In genomic region chrY:7128211-7128610, GRCh38 we compare ENCODE assay signal across 24 cellular contexts.
A peak's percentile ranks its signal among the peaks of the same experiment; 100 is the strongest.
DNase-seq lines count a peak whose midpoint lies in the region; ATAC-seq and TF ChIP-seq lines count a peak whose summit lies in the region.
"Had no signal": no experiment of that assay in that cellular context is flagged by ENCODE, and none has a peak within 500 bp of the region (broad histone marks: within the 10 kb centered on the region; RNA-seq: fewer than 3 reads in every experiment).

No MANE protein-coding gene starts in this region.

- H3K9me3 Mint-ChIP-seq in activated T-helper 17 cell treated with anti-CD3 and anti-CD28 coated beads, Interleukin-2, amount 50 U/mL, for 72 hours, result no peaks in the 10 kb centered on the region
- H3K9me3 Mint-ChIP-seq in stimulated activated effector memory CD8-positive, alpha-beta T cell treated with anti-CD3 and anti-CD28 coated beads, Interleukin-12 subunit alpha, Interleukin-12 subunit beta, amount 100 ng/mL, for 72 hours, result no peaks in the 10 kb centered on the region
- H3K9me3 Mint-ChIP-seq: CD14-positive monocyte; CD4-positive, alpha-beta memory T cell; CD4-positive, CD25-positive, alpha-beta regulatory T cell; CD8-positive, alpha-beta memory T cell had no signal

- TF ChIP-seq CTCF in RWPE2 (IDR thresholded peaks at IDR 0.05; ENCODE audit: poor library complexity, severe bottlenecking) (no peak), epithelial cell of esophagus (IDR thresholded peaks at IDR 0.05; ENCODE audit: insufficient read depth, low read depth, low read length, missing control alignments) (no peak)

- H3K27me3 ChIP-seq in RWPE2 (ENCODE audit: insufficient read depth, poor library complexity, severe bottlenecking), result no peaks in the 10 kb centered on the region
- H3K27me3 ChIP-seq: BE2C, BLaER1 had no signal

- H3K4me1 ChIP-seq in RWPE2 (ENCODE audit: insufficient read depth, poor library complexity, severe bottlenecking), result no peaks in the 10 kb centered on the region
- H3K4me1 ChIP-seq: BE2C, BLaER1 had no signal

- in situ Hi-C loops in G401 (cut with HindIII; ENCODE audit: low sequenced_read_pairs), result no loop called here

- H3K27me3 Mint-ChIP-seq in activated T-helper 17 cell treated with anti-CD3 and anti-CD28 coated beads, Interleukin-2, amount 50 U/mL, for 72 hours, result no peaks in the 10 kb centered on the region
- H3K27me3 Mint-ChIP-seq: CD4-positive, alpha-beta memory T cell; CD4-positive, CD25-positive, alpha-beta regulatory T cell; CD8-positive, alpha-beta memory T cell had no signal

- no peak for DNase-seq in RWPE2 (ENCODE audit: low spot score)
- DNase-seq in epithelial cell of esophagus (ENCODE audit: low read depth), result peak; percentile 24
- no peak for DNase-seq in stimulated activated effector memory CD8-positive, alpha-beta T cell treated with anti-CD3 and anti-CD28 coated beads, Interleukin-12 subunit alpha, Interleukin-12 subunit beta, amount 100 ng/mL, for 72 hours (ENCODE audit: low spot score in 2 of 2)
- no peak for DNase-seq in left lobe of liver (ENCODE audit: low spot score)
- DNase-seq in G401 (ENCODE audit: low spot score), result no peak
- DNase-seq: 8988T; ACHN; BE2C; C1 segment of cervical spinal cord; CD4-positive, alpha-beta memory T cell; CD4-positive, CD25-positive, alpha-beta regulatory T cell; CD8-positive, alpha-beta memory T cell; COR-L47; DMS 273 treated with DMSO at 0.1 percent for 48 hours; DMS153; DMS53; DMS79; DND-41; EL; GF-D8 had no signal

- no peaks in the 10 kb centered on the region for H3K4me1 Mint-ChIP-seq in activated T-helper 17 cell treated with anti-CD3 and anti-CD28 coated beads, Interleukin-2, amount 50 U/mL, for 72 hours
- H3K4me1 Mint-ChIP-seq in stimulated activated effector memory CD8-positive, alpha-beta T cell treated with anti-CD3 and anti-CD28 coated beads, Interleukin-12 subunit alpha, Interleukin-12 subunit beta, amount 100 ng/mL, for 72 hours, result no peaks in the 10 kb centered on the region
- H3K4me1 Mint-ChIP-seq: CD14-positive monocyte; CD4-positive, CD25-positive, alpha-beta regulatory T cell had no signal

- no peak overlapping the region for H3K27ac ChIP-seq in RWPE2 (ENCODE audit: poor library complexity, severe bottlenecking)
- H3K27ac ChIP-seq: BLaER1 had no signal

- no peaks in the 10 kb centered on the region for H3K36me3 ChIP-seq in RWPE2 (ENCODE audit: low read depth)
- H3K36me3 ChIP-seq: BE2C, BLaER1 had no signal

- no peaks in the 10 kb centered on the region for H3K36me3 Mint-ChIP-seq in activated T-helper 17 cell treated with anti-CD3 and anti-CD28 coated beads, Interleukin-2, amount 50 U/mL, for 72 hours (ENCODE audit: low read depth)
- H3K36me3 Mint-ChIP-seq in stimulated activated effector memory CD8-positive, alpha-beta T cell treated with anti-CD3 and anti-CD28 coated beads, Interleukin-12 subunit alpha, Interleukin-12 subunit beta, amount 100 ng/mL, for 72 hours, result no peaks in the 10 kb centered on the region
- H3K36me3 Mint-ChIP-seq: CD14-positive monocyte; CD4-positive, alpha-beta memory T cell; CD4-positive, CD25-positive, alpha-beta regulatory T cell; CD8-positive, alpha-beta memory T cell had no signal

- no peaks in the 10 kb centered on the region for H3K9me3 ChIP-seq in RWPE2 (ENCODE audit: severe bottlenecking)
- H3K9me3 ChIP-seq: BE2C, BLaER1 had no signal

- no peak overlapping the region for H3K4me3 Mint-ChIP-seq in activated T-helper 17 cell treated with anti-CD3 and anti-CD28 coated beads, Interleukin-2, amount 50 U/mL, for 72 hours
- no peak overlapping the region for H3K4me3 Mint-ChIP-seq in stimulated activated effector memory CD8-positive, alpha-beta T cell treated with anti-CD3 and anti-CD28 coated beads, Interleukin-12 subunit alpha, Interleukin-12 subunit beta, amount 100 ng/mL, for 72 hours
- H3K4me3 Mint-ChIP-seq: CD14-positive monocyte; CD4-positive, alpha-beta memory T cell; CD4-positive, CD25-positive, alpha-beta regulatory T cell; CD8-positive, alpha-beta memory T cell had no signal

- 0 out of 3 replicates have a peak, but pooled peaks have one; percentile 35 for ATAC-seq in RWPE2 (ENCODE audit: low read depth)
- peak; percentile 14 for ATAC-seq in activated T-helper 17 cell treated with anti-CD3 and anti-CD28 coated beads, Interleukin-2, amount 50 U/mL, for 72 hours (replicated peaks)
- peak; percentile 26 for ATAC-seq in stimulated activated effector memory CD8-positive, alpha-beta T cell treated with anti-CD3 and anti-CD28 coated beads, Interleukin-12 subunit alpha, Interleukin-12 subunit beta, amount 100 ng/mL, for 72 hours
- no peak for ATAC-seq in GM21447 (IDR thresholded peaks at IDR 0.05; ENCODE audit: unreplicated experiment)
- no peak for ATAC-seq in left lobe of liver

- H3K4me3 ChIP-seq in RWPE2 (ENCODE audit: severe bottlenecking) (no peak overlapping the region), epithelial cell of esophagus (ENCODE audit: low read length) (no peak overlapping the region)
- H3K4me3 ChIP-seq: BLaER1 had no signal

- no peak overlapping the region for H3K27ac Mint-ChIP-seq in activated T-helper 17 cell treated with anti-CD3 and anti-CD28 coated beads, Interleukin-2, amount 50 U/mL, for 72 hours
- no peak overlapping the region for H3K27ac Mint-ChIP-seq in stimulated activated effector memory CD8-positive, alpha-beta T cell treated with anti-CD3 and anti-CD28 coated beads, Interleukin-12 subunit alpha, Interleukin-12 subunit beta, amount 100 ng/mL, for 72 hours
- H3K27ac Mint-ChIP-seq: CD14-positive monocyte; CD4-positive, alpha-beta memory T cell; CD4-positive, CD25-positive, alpha-beta regulatory T cell; CD8-positive, alpha-beta memory T cell had no signal

Comparison
In these comparisons a context has a peak if more than half of its experiments do, and no peak if none do; other contexts are left out.
1. ATAC-seq: peak in RWPE2 (single experiment), activated T-helper 17 cell treated with anti-CD3 and anti-CD28 coated beads, Interleukin-2, amount 50 U/mL, for 72 hours (single experiment) and stimulated activated effector memory CD8-positive, alpha-beta T cell treated with anti-CD3 and anti-CD28 coated beads, Interleukin-12 subunit alpha, Interleukin-12 subunit beta, amount 100 ng/mL, for 72 hours (single experiment); none in GM21447 (single experiment) and left lobe of liver (single experiment).